8 cellular contexts compared by ENCODE assay signal in the genomic region with DNA sequence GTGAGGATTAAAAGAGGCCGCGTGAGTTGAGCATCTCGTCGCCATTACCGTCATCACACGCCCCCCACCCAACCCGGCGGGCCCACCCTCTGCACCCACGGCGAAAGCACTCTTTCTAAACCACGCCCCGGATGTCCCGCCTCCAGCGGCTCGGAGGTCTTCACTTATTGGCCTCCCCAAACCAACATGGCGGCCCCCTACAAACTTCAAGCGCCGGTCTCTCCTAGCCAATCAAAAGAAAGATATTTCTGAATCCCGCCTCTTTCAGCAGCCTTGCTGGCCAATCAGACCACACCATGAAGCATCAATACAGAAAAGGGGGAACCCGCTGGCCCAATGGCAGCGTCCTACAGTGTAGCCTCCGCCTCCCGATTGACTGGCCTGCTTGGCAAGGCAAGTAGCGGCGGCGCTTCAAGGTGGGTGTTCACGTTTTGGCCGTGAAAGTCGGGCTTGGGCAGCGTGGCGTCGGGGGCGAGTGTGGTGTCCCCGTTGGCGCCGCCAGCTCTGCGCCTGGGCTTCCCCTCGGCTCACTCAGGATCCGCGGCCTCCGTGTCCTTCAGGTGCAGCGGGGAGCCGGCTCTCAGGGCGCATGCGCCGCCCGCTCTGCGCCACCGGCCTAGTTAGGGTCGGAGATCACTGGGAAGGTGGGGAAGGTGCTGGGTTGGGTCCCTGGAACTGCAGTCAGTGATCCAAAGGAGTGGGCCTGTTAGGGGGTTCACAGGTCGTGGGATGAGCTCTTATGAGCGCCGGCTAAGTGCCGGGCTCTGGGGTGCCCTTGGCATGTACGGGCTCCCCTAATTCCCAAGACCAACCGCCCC. TPM values are rescaled to one million over a fixed set of nuclear protein-coding genes. Genes with fewer than 3 reads are reported as not detected.
DNase-seq lines count a peak whose midpoint lies in the region; ATAC-seq and TF ChIP-seq lines count a peak whose summit lies in the region.

A gene (plus strand): TSS at position 364 of the 818 bp plus-strand sequence. CDS start 1,471 bp downstream, outside the sequence.

- peak; percentile 97 for ATAC-seq in activated T-helper 17 cell treated with anti-CD3 and anti-CD28 coated beads, Interleukin-2, amount 50 U/mL, for 72 hours (replicated peaks)
- ATAC-seq in naive thymus-derived CD4-positive, alpha-beta T cell, result peak; percentile 98
- ATAC-seq in stimulated activated naive B cell treated with anti-CD40 and anti-IgM and Interleukin-4, amounts not matched to agents 10 μg/mL and 1 μg/mL and 100 μg/mL, for 72 hours (replicated peaks), result peak; percentile 96 to 97

- peak within 1 kb of the TSS; percentile 84 for H3K27ac Mint-ChIP-seq in activated T-helper 17 cell treated with anti-CD3 and anti-CD28 coated beads, Interleukin-2, amount 50 U/mL, for 72 hours
- H3K27ac Mint-ChIP-seq in naive thymus-derived CD4-positive, alpha-beta T cell, result peak within 1 kb of the TSS; percentile 73 to 98 (median 92)
- H3K27ac Mint-ChIP-seq in stimulated activated naive B cell treated with anti-CD40 and anti-IgM and Interleukin-4, amounts not matched to agents 10 μg/mL and 1 μg/mL and 100 μg/mL, for 72 hours, result peak within 1 kb of the TSS; percentile 99

- peak within 1 kb of the TSS; percentile 97 for H3K4me2 ChIP-seq in fibroblast of lung (ENCODE audit: extremely low read depth, insufficient read depth, low read length)

- peak within 1 kb of the TSS; percentile 83 for H3K9ac ChIP-seq in fibroblast of lung (ENCODE audit: insufficient read depth, low read length)

- peak; percentile 96 for DNase-seq in Daoy (ENCODE audit: low read depth)
- peak; percentile 81 for DNase-seq in GOT3 (lab: John Stamatoyannopoulos, UW)
- peak; percentile 98 for DNase-seq in LNCaP clone FGC (ENCODE audit: low read depth)
- peak; percentile 100 for DNase-seq in RWPE1 (ENCODE audit: low spot score)
- peak; percentile 98 to 99 for DNase-seq in fibroblast of lung (ENCODE audit: low read depth in 2 of 2)
- peak; percentile 83 to 99 (median 98) for DNase-seq in naive thymus-derived CD4-positive, alpha-beta T cell
- DNase-seq in stimulated activated naive B cell treated with anti-CD40 and anti-IgM and Interleukin-4, amounts not matched to agents 10 μg/mL and 1 μg/mL and 100 μg/mL, for 72 hours, result peak; percentile 96

- H3K36me3 ChIP-seq in fibroblast of lung (ENCODE audit: control insufficient read depth, insufficient read depth, low read length), result peaks cover 7% of the 10 kb centered on the region
- peaks cover 0 to 35% (median 0%) of the 10 kb centered on the region in 3 experiments for H3K36me3 ChIP-seq in naive thymus-derived CD4-positive, alpha-beta T cell (ENCODE audit: control insufficient read depth in 2 of 3, insufficient read depth in 3 of 3, low read length in 3 of 3)

- peak within 1 kb of the TSS; percentile 82 for H3K27ac ChIP-seq in RWPE1
- peak within 1 kb of the TSS; percentile 82 for H3K27ac ChIP-seq in fibroblast of lung (ENCODE audit: insufficient read depth, low read length)
- peak within 1 kb of the TSS; percentile 97 for H3K27ac ChIP-seq in naive thymus-derived CD4-positive, alpha-beta T cell (ENCODE audit: low read depth, low read length)

- CTCF ChIA-PET in RWPE1 (lab: Yijun Ruan, JAX), result interaction anchor here (0.5 to 0.7 kb wide), 2 partner anchors 23 to 64 kb away, joined by 3 to 4 read pairs; no protein-coding TSS in a partner anchor
- CTCF ChIA-PET in naive thymus-derived CD4-positive, alpha-beta T cell (lab: Charles Lee), result interaction anchor here (0.6 to 0.7 kb wide), 2 partner anchors 168 to 546 kb away, joined by 3 read pairs; no protein-coding TSS in a partner anchor

- H4K20me1 ChIP-seq in fibroblast of lung (ENCODE audit: control insufficient read depth, extremely low read depth, insufficient read depth, low read length), result no peaks in the 10 kb centered on the region

- H3K4me3 Mint-ChIP-seq in activated T-helper 17 cell treated with anti-CD3 and anti-CD28 coated beads, Interleukin-2, amount 50 U/mL, for 72 hours, result peak within 1 kb of the TSS; percentile 88
- peak within 1 kb of the TSS; percentile 90 to 99 (median 96) for H3K4me3 Mint-ChIP-seq in naive thymus-derived CD4-positive, alpha-beta T cell
- H3K4me3 Mint-ChIP-seq in stimulated activated naive B cell treated with anti-CD40 and anti-IgM and Interleukin-4, amounts not matched to agents 10 μg/mL and 1 μg/mL and 100 μg/mL, for 72 hours, result peak within 1 kb of the TSS; percentile 88 to 95

- H3K4me1 Mint-ChIP-seq in activated T-helper 17 cell treated with anti-CD3 and anti-CD28 coated beads, Interleukin-2, amount 50 U/mL, for 72 hours, result peaks cover 6% of the 10 kb centered on the region
- H3K4me1 Mint-ChIP-seq in naive thymus-derived CD4-positive, alpha-beta T cell, result peaks cover 12 to 32% (median 23%) of the 10 kb centered on the region in 7 donors
- H3K4me1 Mint-ChIP-seq in stimulated activated naive B cell treated with anti-CD40 and anti-IgM and Interleukin-4, amounts not matched to agents 10 μg/mL and 1 μg/mL and 100 μg/mL, for 72 hours, result peaks cover 17 to 37% of the 10 kb centered on the region in 2 donors

- no peaks in the 10 kb centered on the region for H3K9me3 ChIP-seq in fibroblast of lung (ENCODE audit: control insufficient read depth, insufficient read depth, low read depth, low read length)
- no peaks in the 10 kb centered on the region for H3K9me3 ChIP-seq in naive thymus-derived CD4-positive, alpha-beta T cell (ENCODE audit: control insufficient read depth in 2 of 3, low read length in 3 of 3)

- POLR2A ChIA-PET in RWPE1 (lab: Yijun Ruan, JAX; ENCODE audit: low non-redundant PET), result interaction anchor here (0.9 kb wide), 1 partner anchor 17 kb away, joined by 4 read pairs; no protein-coding TSS in a partner anchor
- POLR2A ChIA-PET in naive thymus-derived CD4-positive, alpha-beta T cell (lab: Charles Lee), result interaction anchor here (0.8 to 1.9 kb wide), 6 partner anchors 8 to 27 kb away, joined by 3 to 6 read pairs (median 4); a partner anchor contains a TSS

- peaks cover 9% of the 10 kb centered on the region for H3K36me3 Mint-ChIP-seq in activated T-helper 17 cell treated with anti-CD3 and anti-CD28 coated beads, Interleukin-2, amount 50 U/mL, for 72 hours (ENCODE audit: low read depth)
- H3K36me3 Mint-ChIP-seq in naive thymus-derived CD4-positive, alpha-beta T cell, result peaks cover 0 to 13% (median 3%) of the 10 kb centered on the region in 5 donors
- peaks cover 14 to 19% of the 10 kb centered on the region in 2 donors for H3K36me3 Mint-ChIP-seq in stimulated activated naive B cell treated with anti-CD40 and anti-IgM and Interleukin-4, amounts not matched to agents 10 μg/mL and 1 μg/mL and 100 μg/mL, for 72 hours

- no peaks in the 10 kb centered on the region for H3K9me3 Mint-ChIP-seq in activated T-helper 17 cell treated with anti-CD3 and anti-CD28 coated beads, Interleukin-2, amount 50 U/mL, for 72 hours
- H3K9me3 Mint-ChIP-seq in naive thymus-derived CD4-positive, alpha-beta T cell, result peaks cover 0 to 1% (median 0%) of the 10 kb centered on the region in 11 donors
- H3K9me3 Mint-ChIP-seq in stimulated activated naive B cell treated with anti-CD40 and anti-IgM and Interleukin-4, amounts not matched to agents 10 μg/mL and 1 μg/mL and 100 μg/mL, for 72 hours, result no peaks in the 10 kb centered on the region

- H3K27me3 Mint-ChIP-seq in activated T-helper 17 cell treated with anti-CD3 and anti-CD28 coated beads, Interleukin-2, amount 50 U/mL, for 72 hours, result no peaks in the 10 kb centered on the region
- H3K27me3 Mint-ChIP-seq in naive thymus-derived CD4-positive, alpha-beta T cell, result no peaks in the 10 kb centered on the region
- H3K27me3 Mint-ChIP-seq in stimulated activated naive B cell treated with anti-CD40 and anti-IgM and Interleukin-4, amounts not matched to agents 10 μg/mL and 1 μg/mL and 100 μg/mL, for 72 hours, result no peaks in the 10 kb centered on the region

- H3K4me3 ChIP-seq in LNCaP clone FGC (ENCODE audit: low read depth, low read length) (peak within 1 kb of the TSS; percentile 83), fibroblast of lung (replicated peaks in 1 of 4; ENCODE audit: control extremely low read depth in 1 of 4, insufficient read depth in 1 of 4, low read depth in 3 of 4, low read length in 4 of 4) (peak within 1 kb of the TSS; percentile 70 to 98 (median 92))
- peak within 1 kb of the TSS; percentile 98 for H3K4me3 ChIP-seq in naive thymus-derived CD4-positive, alpha-beta T cell (ENCODE audit: low read length)

- peak within 1 kb of the TSS; percentile 94 for H2AFZ ChIP-seq in fibroblast of lung (ENCODE audit: low read length)

- TF ChIP-seq CTCF in LNCaP clone FGC (IDR thresholded peaks at IDR 0.05; ENCODE audit: control insufficient read depth, extremely low read depth, insufficient read depth) (no peak), RWPE1 (conservative IDR thresholded peaks at IDR 0.05; ENCODE audit: low read depth) (no peak), fibroblast of lung (conservative IDR thresholded peaks at IDR 0.05 in 1 of 2, IDR thresholded peaks at IDR 0.05 in 1 of 2; ENCODE audit: low read depth in 1 of 2, low read length in 2 of 2) (no peak)

- peaks cover 15% of the 10 kb centered on the region for H3K79me2 ChIP-seq in fibroblast of lung (ENCODE audit: control insufficient read depth, insufficient read depth, low read length)

- intact Hi-C loops in naive thymus-derived CD4-positive, alpha-beta T cell (cut with micrococcal nuclease), result loop anchor here (1.0 to 10.0 kb wide), 14 partner anchors 9 to 1018 kb away; a partner anchor contains a TSS

- H3K4me1 ChIP-seq in fibroblast of lung (ENCODE audit: control insufficient read depth, extremely low read depth, insufficient read depth, low read length), result peaks cover 12% of the 10 kb centered on the region
- peaks cover 11 to 16% of the 10 kb centered on the region in 2 donors for H3K4me1 ChIP-seq in naive thymus-derived CD4-positive, alpha-beta T cell (ENCODE audit: control insufficient read depth in 2 of 2, insufficient read depth in 2 of 2, low read length in 2 of 2)

- H3K27me3 ChIP-seq in fibroblast of lung (ENCODE audit: control insufficient read depth, insufficient read depth, low read length), result no peaks in the 10 kb centered on the region
- H3K27me3 ChIP-seq in naive thymus-derived CD4-positive, alpha-beta T cell (ENCODE audit: control insufficient read depth in 2 of 2, insufficient read depth in 2 of 2, low read length in 2 of 2), result no peaks in the 10 kb centered on the region

RNA-seq across cellular contexts. Expression of the gene that starts here (rescaled TPM):
- 202 and 241 TPM in 2 replicates for total RNA-seq in Daoy (2014; rRNA removed; shearing (Covaris generic))
- 100 to 1,000 TPM in 1 of 2 donors, 10 to 100 TPM in 1; 75.0 to 131 TPM for total RNA-seq in activated T-helper 17 cell treated with anti-CD3 and anti-CD28 coated beads, Interleukin-2, amount 50 U/mL, for 72 hours
- 88.1 and 148 TPM in 2 replicates for total RNA-seq in fibroblast of lung
- 36.3 and 53.5 TPM in 2 replicates for polyA plus RNA-seq in fibroblast of lung
- polyA plus RNA-seq in fibroblast of lung (2012), result 146 and 217 TPM in 2 replicates
- 112 and 143 TPM in 2 replicates for polyA minus RNA-seq in fibroblast of lung (ENCODE audit: low replicate concordance)
- total RNA-seq in naive thymus-derived CD4-positive, alpha-beta T cell, result 100 to 1,000 TPM in 1 of 5 experiments, 10 to 100 TPM in 4; 67.1 to 126 (median 80.1) TPM
- polyA plus RNA-seq in naive thymus-derived CD4-positive, alpha-beta T cell, result 100 to 1,000 TPM; 172 to 197 TPM

Comparison
In these comparisons a context has a peak if more than half of its experiments do, and no peak if none do; other contexts are left out.
1. Peak in every context shown above with its lines: DNase-seq, ATAC-seq, H3K4me3 ChIP-seq and H3K27ac ChIP-seq.